Comparison of ENCODE assay signal across 33 cellular contexts in genomic region chr21:38651570-38651969, GRCh38.
DNase-seq lines count a peak whose midpoint lies in the region; ATAC-seq and TF ChIP-seq lines count a peak whose summit lies in the region.
"Had no signal": no experiment of that assay in that cellular context is flagged by ENCODE, and none has a peak within 500 bp of the region (broad histone marks: within the 10 kb centered on the region; RNA-seq: fewer than 3 reads in every experiment).

No MANE protein-coding gene starts in this region.

- TF ChIP-seq CTCF in ascending aorta (IDR thresholded peaks at IDR 0.05): no peak
- TF ChIP-seq CTCF in thoracic aorta (IDR thresholded peaks at IDR 0.05): no peak
- TF ChIP-seq CTCF in tibial artery (IDR thresholded peaks at IDR 0.05): no peak

- DNase-seq in ascending aorta (ENCODE audit: low spot score in 2 of 2): peak in 1 of 2 donors; percentile 87
- no peak for DNase-seq in thoracic aorta (ENCODE audit: low spot score)
- peak; percentile 33 to 79 for DNase-seq in tibial artery
- peak in 1 of 2 donors; percentile 85 for DNase-seq in aorta
- DNase-seq in GF-D8 (lab: John Stamatoyannopoulos, UW): no peak
- no peak for DNase-seq in NCI-H128 (lab: John Stamatoyannopoulos, UW; ENCODE audit: unreplicated experiment)
- DNase-seq in HUDEP-2 (lab: John Stamatoyannopoulos, UW; ENCODE audit: unreplicated experiment in 76 of 76): no peak
- DNase-seq: 8988T; ACHN; AML-193; BE2C; C1 segment of cervical spinal cord; Caco-2; Calu3; CD4-positive, alpha-beta memory T cell; CD4-positive, alpha-beta T cell; CD4-positive, CD25-positive, alpha-beta regulatory T cell; CD8-positive, alpha-beta memory T cell; CD8-positive, alpha-beta T cell; COR-L47; DMS 273 treated with DMSO at 0.1 percent for 48 hours; DMS153; DMS53; DMS79; DMS79 treated with DMSO at 0.1 percent for 48 hours; DND-41; EL had no signal

- intact Hi-C loops in ascending aorta (cut with DNase I) (no loop called here), tibial artery (cut with DNase I; ENCODE audit: low total_unique reads) (loop anchor here (5.0 kb wide), 1 partner anchor 144 kb away; no protein-coding TSS in a partner anchor), aorta (cut with DNase I) (no loop called here)

- H3K27me3 ChIP-seq in ascending aorta (no peaks in the 10 kb centered on the region), thoracic aorta (replicated peaks; ENCODE audit: insufficient read depth) (no peaks in the 10 kb centered on the region), tibial artery (no peaks in the 10 kb centered on the region), aorta (ENCODE audit: control insufficient read depth in 1 of 2, insufficient read depth in 2 of 2, low read length in 1 of 2) (no peaks in the 10 kb centered on the region)

- WGBS in aorta, 2 donors: 4 to 6% methylated on average over 6 of the region's 6 CpGs

- H3K27ac ChIP-seq in ascending aorta (peak overlapping the region; percentile 68 to 71), thoracic aorta (peak overlapping the region; percentile 55 to 87), tibial artery (peak overlapping the region; percentile 39 to 59), aorta (ENCODE audit: low read depth in 1 of 2, low read length in 2 of 2) (peak overlapping the region; percentile 71 to 91)
- H3K27ac ChIP-seq: 22Rv1; A549; BLaER1; BLaER1 treated with 17β-estradiol and CSF1 and Interleukin-3, amounts not matched to agents 10 nM and 100 nM; C4-2B had no signal

- H3K9me3 ChIP-seq in ascending aorta (no peaks in the 10 kb centered on the region), thoracic aorta (no peaks in the 10 kb centered on the region), tibial artery (no peaks in the 10 kb centered on the region), aorta (ENCODE audit: control insufficient read depth, low read length) (no peaks in the 10 kb centered on the region)
- H3K9me3 ChIP-seq: A549; BE2C; BLaER1; BLaER1 treated with 17β-estradiol and CSF1 and Interleukin-3, amounts not matched to agents 10 nM and 100 nM; Caco-2 had no signal

- H3K4me3 ChIP-seq in ascending aorta (peak overlapping the region in 1 of 2 donors; percentile 42), thoracic aorta (peak overlapping the region; percentile 48), tibial artery (no peak overlapping the region), aorta (ENCODE audit: low read length in 2 of 2) (no peak overlapping the region)
- H3K4me3 ChIP-seq: A549; BLaER1; BLaER1 treated with 17β-estradiol and CSF1 and Interleukin-3, amounts not matched to agents 10 nM and 100 nM had no signal

- no peak for ATAC-seq in thoracic aorta (ENCODE audit: insufficient number of reproducible peaks, low FRiP score, low read depth)
- peak; percentile 71 for ATAC-seq in aorta (ENCODE audit: low FRiP score)
- no peak for ATAC-seq in HG03521 (IDR thresholded peaks at IDR 0.05; ENCODE audit: unreplicated experiment)
- ATAC-seq: A549; CD8-positive, alpha-beta T cell had no signal

- H3K4me1 ChIP-seq in ascending aorta (peaks cover 7 to 43% of the 10 kb centered on the region in 2 donors), thoracic aorta (ENCODE audit: control insufficient read depth in 1 of 2, low read depth in 2 of 2) (peaks cover 28 to 92% of the 10 kb centered on the region in 2 donors), tibial artery (peaks cover 0 to 77% (median 16%) of the 10 kb centered on the region in 4 donors), aorta (ENCODE audit: control insufficient read depth in 1 of 2, insufficient read depth in 2 of 2, low read length in 2 of 2) (peaks cover 3 to 17% of the 10 kb centered on the region in 2 donors)
- H3K4me1 ChIP-seq: A549; BE2C; BLaER1; BLaER1 treated with 17β-estradiol and CSF1 and Interleukin-3, amounts not matched to agents 10 nM and 100 nM; Caco-2 had no signal

- H3K36me3 ChIP-seq in ascending aorta (no peaks in the 10 kb centered on the region), thoracic aorta (no peaks in the 10 kb centered on the region), tibial artery (no peaks in the 10 kb centered on the region), aorta (ENCODE audit: control insufficient read depth in 1 of 2, insufficient read depth in 2 of 2, low read length in 1 of 2) (no peaks in the 10 kb centered on the region)
- H3K36me3 ChIP-seq: BE2C; BLaER1; BLaER1 treated with 17β-estradiol and CSF1 and Interleukin-3, amounts not matched to agents 10 nM and 100 nM had no signal

Comparison
In these comparisons a context has a peak if more than half of its experiments do, and no peak if none do; other contexts are left out.
1. DNase-seq: peak in tibial artery (2 of 2); none in thoracic aorta (single experiment), GF-D8 (single experiment), NCI-H128 (single experiment) and HUDEP-2 (0 of 76).
2. Peak in every context shown above with its lines, with median percentiles within 50 percentile points of each other: H3K27ac ChIP-seq.